19 cellular contexts compared by ENCODE assay signal in genomic region chr3:130733236-130733884, GRCh38.
"Had no signal": no experiment of that assay in that cellular context is flagged by ENCODE, and none has a peak within 500 bp of the region (broad histone marks: within the 10 kb centered on the region; RNA-seq: fewer than 3 reads in every experiment).

No MANE protein-coding gene starts in this region.

- DNase-seq: activated CD4-positive, alpha-beta T cell treated with anti-CD3 and anti-CD28 coated beads, Interleukin-2, amount 10 ng/mL, durations not matched to agents 24 days and 14 days; activated CD8-positive, alpha-beta T cell treated with anti-CD3 and anti-CD28 coated beads, Interleukin-2, amount 10 ng/mL, durations not matched to agents 7 days and 5 days; activated effector memory CD4-positive, alpha-beta T cell treated with Interleukin-2 at 50 U/mL for 16 hours; activated naive CD4-positive, alpha-beta T cell treated with anti-CD3 and anti-CD28 coated beads, Interleukin-2, amount 50 U/mL, for 16 hours; activated T-cell treated with anti-CD3 and anti-CD28 coated beads, Interleukin-2, amount 50 U/mL, for 24 hours; adrenal gland; dorsolateral prefrontal cortex; mammary epithelial cell; midbrain; retina; stimulated activated naive CD8-positive, alpha-beta T cell treated with anti-CD3 and anti-CD28 coated beads, Interleukin-15, Interleukin-2, amounts not matched to agents 100 U/mL and 50 U/mL, for 24 hours; T-helper 1 cell; T-helper 9 cell; transverse colon; uterus had no signal

- H3K27ac ChIP-seq: adrenal gland, gastroesophageal sphincter, suprapubic skin, transverse colon, uterus had no signal

- H3K27me3 Mint-ChIP-seq: activated CD4-positive, alpha-beta T cell treated with anti-CD3 and anti-CD28 coated beads, Interleukin-2, amount 10 ng/mL, durations not matched to agents 24 days and 14 days; activated T-cell treated with anti-CD3 and anti-CD28 coated beads, Interleukin-2, amount 50 U/mL, for 24 hours had no signal

- ATAC-seq: activated CD8-positive, alpha-beta T cell treated with anti-CD3 and anti-CD28 coated beads, Interleukin-2, amount 10 ng/mL, durations not matched to agents 7 days and 5 days; gastroesophageal sphincter; SK-N-SH treated with all-trans-retinoic acid at 6 μM for 48 hours; stimulated activated naive CD8-positive, alpha-beta T cell treated with anti-CD3 and anti-CD28 coated beads, Interleukin-15, Interleukin-2, amounts not matched to agents 100 U/mL and 50 U/mL, for 24 hours had no signal

- H3K36me3 ChIP-seq: uterus had no signal

- H3K4me3 Mint-ChIP-seq: activated CD4-positive, alpha-beta T cell treated with anti-CD3 and anti-CD28 coated beads, Interleukin-2, amount 10 ng/mL, durations not matched to agents 24 days and 14 days; activated CD8-positive, alpha-beta T cell treated with anti-CD3 and anti-CD28 coated beads, Interleukin-2, amount 10 ng/mL, durations not matched to agents 7 days and 5 days; activated T-cell treated with anti-CD3 and anti-CD28 coated beads, Interleukin-2, amount 50 U/mL, for 24 hours; nephron had no signal

- H3K9me3 Mint-ChIP-seq: activated CD4-positive, alpha-beta T cell treated with anti-CD3 and anti-CD28 coated beads, Interleukin-2, amount 10 ng/mL, durations not matched to agents 24 days and 14 days; activated T-cell treated with anti-CD3 and anti-CD28 coated beads, Interleukin-2, amount 50 U/mL, for 24 hours; nephron had no signal

- H3K27ac Mint-ChIP-seq: activated CD4-positive, alpha-beta T cell treated with anti-CD3 and anti-CD28 coated beads, Interleukin-2, amount 10 ng/mL, durations not matched to agents 24 days and 14 days; activated CD8-positive, alpha-beta T cell treated with anti-CD3 and anti-CD28 coated beads, Interleukin-2, amount 10 ng/mL, durations not matched to agents 7 days and 5 days; activated T-cell treated with anti-CD3 and anti-CD28 coated beads, Interleukin-2, amount 50 U/mL, for 24 hours; nephron had no signal

- H3K4me1 ChIP-seq: suprapubic skin, uterus had no signal

- H3K9me3 ChIP-seq: adrenal gland, gastroesophageal sphincter, suprapubic skin, transverse colon, uterus had no signal

- H3K27me3 ChIP-seq: adrenal gland, dorsolateral prefrontal cortex, gastroesophageal sphincter, suprapubic skin, transverse colon, uterus had no signal

- H3K4me1 Mint-ChIP-seq: nephron had no signal

- H3K4me3 ChIP-seq: adrenal gland, gastroesophageal sphincter, suprapubic skin, transverse colon, uterus had no signal
